1 cellular context compared by ENCODE assay signal in the genomic region with DNA sequence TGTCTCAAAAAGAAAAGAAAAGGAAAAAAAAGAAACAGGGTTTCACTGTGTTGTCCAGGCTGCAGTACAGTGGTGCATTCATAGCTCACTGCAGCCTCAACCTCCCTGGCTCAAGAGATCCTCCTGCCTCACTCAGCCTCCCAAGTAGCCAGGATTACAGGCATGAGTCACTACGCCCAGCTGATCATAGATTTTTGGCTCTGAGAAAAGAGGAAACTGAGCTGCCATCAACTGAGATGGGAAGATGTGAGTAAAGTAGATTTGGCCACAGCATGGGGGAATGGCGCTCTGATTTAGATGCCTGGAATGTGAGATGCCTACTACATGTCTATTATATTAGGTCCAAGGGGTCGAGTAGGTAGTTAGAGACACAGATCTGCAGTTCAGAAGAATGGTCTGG.
TF ChIP-seq lines count a peak whose summit lies in the region.

No MANE protein-coding gene starts in this region.

TF ChIP-seq in K562, 482 proteins besides CTCF, POLR2A, EP300 and RAD21 (continued from another document):
- no peak for TF ChIP-seq IFI16 (CRISPR knock-in tag; IDR thresholded peaks at IDR 0.05)
- TF ChIP-seq BHLHE40 (IDR thresholded peaks at IDR 0.05; ENCODE audit: low read length) = no peak
- no peak for TF ChIP-seq HOXB6 (CRISPR knock-in tag; IDR thresholded peaks at IDR 0.05; ENCODE audit: borderline replicate concordance)
- TF ChIP-seq CBX8 (IDR thresholded peaks at IDR 0.05; ENCODE audit: borderline replicate concordance, extremely low read depth, low read depth, low read length, poor library complexity, severe bottlenecking) = no peak
- peak; percentile 50; the same call in 1 of the 2 replicates for TF ChIP-seq ZNF121 (CRISPR knock-in tag; conservative IDR thresholded peaks at IDR 0.05)
- TF ChIP-seq LARP7 (IDR thresholded peaks at IDR 0.05) = no peak
- TF ChIP-seq U2AF1 (optimal IDR thresholded peaks at IDR 0.05; ENCODE audit: low read depth, low read length) = no peak
- no peak for TF ChIP-seq GABPB1 (CRISPR knock-in tag; IDR thresholded peaks at IDR 0.05)
- TF ChIP-seq MAZ (CRISPR knock-in tag; conservative IDR thresholded peaks at IDR 0.05 in 1 of 2, IDR thresholded peaks at IDR 0.05 in 1 of 2) = no peak
- no peak for TF ChIP-seq ETS2 (tag; IDR thresholded peaks at IDR 0.05; ENCODE audit: borderline replicate concordance, poor library complexity, severe bottlenecking)
- peak; percentile 19; the same call in 1 of the 2 replicates for TF ChIP-seq TEAD4 (IDR thresholded peaks at IDR 0.05; ENCODE audit: low read length)
- TF ChIP-seq TEAD4 (CRISPR knock-in tag; IDR thresholded peaks at IDR 0.05; ENCODE audit: borderline replicate concordance) = no peak
- no peak for TF ChIP-seq KDM4B (IDR thresholded peaks at IDR 0.05; ENCODE audit: borderline replicate concordance in 2 of 2, low read depth in 1 of 2)
- no peak for TF ChIP-seq TRIM24 (IDR thresholded peaks at IDR 0.05)
- no peak for TF ChIP-seq LEF1 (IDR thresholded peaks at IDR 0.05)
- no peak for TF ChIP-seq NRF1 (conservative IDR thresholded peaks at IDR 0.05 in 1 of 2, IDR thresholded peaks at IDR 0.05 in 1 of 2)
- TF ChIP-seq JUN (IDR thresholded peaks at IDR 0.05; ENCODE audit: borderline replicate concordance, low read depth, low read length) = peak; percentile 57; the same call in 1 of the 2 replicates
- TF ChIP-seq JUN (CRISPR knock-in tag; IDR thresholded peaks at IDR 0.05; ENCODE audit: borderline replicate concordance) = no peak
- TF ChIP-seq HMGN3 (IDR thresholded peaks at IDR 0.05; ENCODE audit: borderline replicate concordance, extremely low read depth, insufficient read length, low read depth, low read length) = no peak
- TF ChIP-seq, protein P1, sequence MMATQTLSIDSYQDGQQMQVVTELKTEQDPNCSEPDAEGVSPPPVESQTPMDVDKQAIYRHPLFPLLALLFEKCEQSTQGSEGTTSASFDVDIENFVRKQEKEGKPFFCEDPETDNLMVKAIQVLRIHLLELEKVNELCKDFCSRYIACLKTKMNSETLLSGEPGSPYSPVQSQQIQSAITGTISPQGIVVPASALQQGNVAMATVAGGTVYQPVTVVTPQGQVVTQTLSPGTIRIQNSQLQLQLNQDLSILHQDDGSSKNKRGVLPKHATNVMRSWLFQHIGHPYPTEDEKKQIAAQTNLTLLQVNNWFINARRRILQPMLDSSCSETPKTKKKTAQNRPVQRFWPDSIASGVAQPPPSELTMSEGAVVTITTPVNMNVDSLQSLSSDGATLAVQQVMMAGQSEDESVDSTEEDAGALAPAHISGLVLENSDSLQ (IDR thresholded peaks at IDR 0.05) = no peak
- peak; percentile 86 for TF ChIP-seq FOSL1 (tag; conservative IDR thresholded peaks at IDR 0.05)
- TF ChIP-seq TAF7 (tag; IDR thresholded peaks at IDR 0.05) = no peak
TF ChIP-seq in K562: peak in this region for 15.
